In the genomic region with DNA sequence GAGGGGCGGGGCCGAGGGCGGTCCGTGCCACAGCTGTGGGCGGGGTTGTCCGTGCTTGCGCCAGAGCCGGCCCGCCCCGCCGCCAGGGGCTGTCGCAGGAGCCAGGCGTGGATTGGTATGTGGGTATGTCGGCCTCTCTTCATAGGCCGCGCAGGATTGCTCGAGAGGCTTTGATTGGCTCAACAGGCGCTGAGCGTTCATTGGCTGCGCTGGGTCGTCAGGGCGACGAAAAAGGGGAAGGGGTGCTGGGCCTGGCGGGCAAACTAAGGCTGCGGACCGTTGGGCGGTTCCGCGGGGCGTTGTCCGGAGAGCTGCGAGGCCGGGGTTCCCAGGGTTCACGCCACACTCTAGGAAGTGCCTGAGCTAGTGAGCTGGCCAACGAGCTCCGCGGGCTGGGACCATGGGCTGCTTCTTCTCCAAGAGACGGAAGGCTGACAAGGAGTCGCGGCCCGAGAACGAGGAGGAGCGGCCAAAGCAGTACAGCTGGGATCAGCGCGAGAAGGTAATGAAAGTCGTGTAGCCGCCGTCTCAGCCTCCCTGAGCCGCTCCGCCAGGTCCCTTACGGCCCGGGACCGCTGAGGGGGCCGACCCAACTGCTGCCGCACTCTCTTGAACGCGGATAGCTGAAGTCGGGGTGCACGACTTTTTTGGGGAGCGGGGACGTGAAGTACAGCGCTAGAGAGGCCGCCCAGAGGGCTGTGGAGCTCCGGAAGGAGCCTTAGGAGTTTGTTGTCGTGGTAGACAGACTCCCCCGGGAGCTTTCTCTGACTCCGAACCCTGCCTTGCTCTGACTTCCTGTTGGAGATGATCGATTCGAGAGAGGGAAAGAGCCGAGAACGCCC, we compare ENCODE assay signal across 8 cellular contexts.
DNase-seq lines count a peak whose midpoint lies in the region; ATAC-seq lines count a peak whose summit lies in the region.

A gene (plus strand): TSS at position 343 of the 842 bp plus-strand sequence. CDS start 58 bp downstream, at position 401.

- ATAC-seq in GM19328 (IDR thresholded peaks at IDR 0.05; ENCODE audit: unreplicated experiment) (peak; percentile 88), HG03469 (IDR thresholded peaks at IDR 0.05; ENCODE audit: unreplicated experiment) (peak; percentile 87)

- no peaks in the 10 kb centered on the region for H3K27me3 ChIP-seq in BLaER1

- peaks cover 58% of the 10 kb centered on the region for H3K4me1 ChIP-seq in BLaER1

- intact Hi-C loops in dendritic cell treated with granulocyte-macrophage colony-stimulating factor and Interleukin-4, amounts not matched to agents 40 ng/mL and 50 ng/mL, for 4 days (cut with micrococcal nuclease), result no loop called here

- H3K27ac Mint-ChIP-seq in dendritic cell treated with granulocyte-macrophage colony-stimulating factor and Interleukin-4, amounts not matched to agents 40 ng/mL and 50 ng/mL, for 4 days, result peak within 1 kb of the TSS; percentile 98

- H3K4me2 ChIP-seq in BLaER1, result peak within 1 kb of the TSS; percentile 69

- peaks cover 34% of the 10 kb centered on the region for H4K20me1 ChIP-seq in BLaER1

- no peaks in the 10 kb centered on the region for H3K9me3 Mint-ChIP-seq in dendritic cell treated with granulocyte-macrophage colony-stimulating factor and Interleukin-4, amounts not matched to agents 40 ng/mL and 50 ng/mL, for 4 days

- H3K27me3 Mint-ChIP-seq in dendritic cell treated with granulocyte-macrophage colony-stimulating factor and Interleukin-4, amounts not matched to agents 40 ng/mL and 50 ng/mL, for 4 days, result no peaks in the 10 kb centered on the region

- H3K4me3 ChIP-seq in BLaER1, result peak within 1 kb of the TSS; percentile 86

- H3K4me1 Mint-ChIP-seq in dendritic cell treated with granulocyte-macrophage colony-stimulating factor and Interleukin-4, amounts not matched to agents 40 ng/mL and 50 ng/mL, for 4 days (ENCODE audit: low read depth), result peaks cover 12% of the 10 kb centered on the region

- peak within 1 kb of the TSS; percentile 99 for H3K4me3 Mint-ChIP-seq in dendritic cell treated with granulocyte-macrophage colony-stimulating factor and Interleukin-4, amounts not matched to agents 40 ng/mL and 50 ng/mL, for 4 days

- H3K27ac ChIP-seq in BLaER1, result peak within 1 kb of the TSS; percentile 79

- peak within 1 kb of the TSS; percentile 84 for H3K9ac ChIP-seq in BLaER1

- DNase-seq in NCI-H526 (lab: John Stamatoyannopoulos, UW) (peak; percentile 93 to 96), left kidney (ENCODE audit: low read depth, low spot score) (peak; percentile 98)
- peak; percentile 78 for DNase-seq in activated CD4-positive, alpha-beta T cell treated with anti-CD3 and anti-CD28 coated beads, Interleukin-2, amount 50 U/mL, for 1 hour
- peak; percentile 87 for DNase-seq in stimulated activated CD4-positive, alpha-beta T cell treated with anti-CD3 and anti-CD28 coated beads, Interleukin-1b, Interleukin-23, amount 100 ng/mL, for 48 hours

- peaks cover 15% of the 10 kb centered on the region; the same call in 1 of the 2 replicates for H3K9me3 ChIP-seq in BLaER1

- peaks cover 13% of the 10 kb centered on the region for H3K36me3 Mint-ChIP-seq in dendritic cell treated with granulocyte-macrophage colony-stimulating factor and Interleukin-4, amounts not matched to agents 40 ng/mL and 50 ng/mL, for 4 days (ENCODE audit: low read depth)

- peaks cover 2% of the 10 kb centered on the region; the same call in 1 of the 2 replicates for H3K36me3 ChIP-seq in BLaER1

Comparison
In these comparisons a context has a peak if more than half of its experiments do, and no peak if none do; other contexts are left out.
1. Peak in every context shown above with its lines: DNase-seq, ATAC-seq, H3K4me3 ChIP-seq and H3K27ac ChIP-seq.